Comparison of ENCODE assay signal across 31 cellular contexts in the genomic region with DNA sequence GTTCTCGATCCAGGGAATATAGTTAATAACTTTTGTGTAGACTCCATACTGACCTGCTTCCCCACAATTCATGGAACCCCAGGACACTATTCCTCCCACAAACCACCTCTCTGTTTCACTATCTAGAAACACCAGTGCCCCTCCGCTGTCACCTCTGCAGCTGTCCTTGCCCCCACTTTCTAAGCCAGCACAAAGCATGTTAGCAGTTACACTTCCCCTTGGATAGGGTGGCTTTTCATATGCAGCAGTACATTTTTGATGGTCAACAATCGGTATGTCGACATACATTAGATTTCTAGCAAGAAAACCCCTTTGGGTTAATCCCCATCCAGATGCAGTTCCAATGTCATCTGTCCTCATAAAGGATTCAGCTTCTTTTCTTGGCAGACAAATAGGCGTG. TPM values are rescaled to one million over a fixed set of nuclear protein-coding genes. Genes with fewer than 3 reads are reported as not detected.
DNase-seq lines count a peak whose midpoint lies in the region; ATAC-seq and TF ChIP-seq lines count a peak whose summit lies in the region.
"Had no signal": no experiment of that assay in that cellular context is flagged by ENCODE, and none has a peak within 500 bp of the region (broad histone marks: within the 10 kb centered on the region; RNA-seq: fewer than 3 reads in every experiment).

No MANE protein-coding gene starts in this region.

- H3K4me3 Mint-ChIP-seq in natural killer cell = no peak overlapping the region
- no peak overlapping the region for H3K4me3 Mint-ChIP-seq in natural killer cell treated with Interleukin-12 subunit alpha and Interleukin-12 subunit beta and Interleukin-15 and Interleukin-18, amount 100 ng/mL, for 72 hours
- no peak overlapping the region for H3K4me3 Mint-ChIP-seq in WTC11
- H3K4me3 Mint-ChIP-seq: IgD-negative memory B cell had no signal

- peak in 1 of 3 donors; percentile 15 for ATAC-seq in natural killer cell
- ATAC-seq in natural killer cell treated with Interleukin-12 subunit alpha and Interleukin-12 subunit beta and Interleukin-15 and Interleukin-18, amount 100 ng/mL, for 72 hours = no peak
- ATAC-seq in WTC11 = no peak
- ATAC-seq in GM18858 (IDR thresholded peaks at IDR 0.05; ENCODE audit: unreplicated experiment) = no peak
- ATAC-seq: esophagus mucosa, heart right ventricle, lower lobe of right lung, pancreas, upper lobe of right lung had no signal

- CTCF ChIA-PET in WTC11 (lab: Charles Lee) = interaction anchor here (3.7 kb wide), 1 partner anchor 11 kb away, joined by 14 read pairs; no protein-coding TSS in a partner anchor

- peak overlapping the region; percentile 43 to 80 for H3K27ac Mint-ChIP-seq in natural killer cell
- no peak overlapping the region for H3K27ac Mint-ChIP-seq in natural killer cell treated with Interleukin-12 subunit alpha and Interleukin-12 subunit beta and Interleukin-15 and Interleukin-18, amount 100 ng/mL, for 72 hours
- H3K27ac Mint-ChIP-seq in WTC11 = peak overlapping the region; percentile 72

- TF ChIP-seq CTCF in natural killer cell (IDR thresholded peaks at IDR 0.05) = no peak
- TF ChIP-seq CTCF in WTC11 (IDR thresholded peaks at IDR 0.05) = no peak

- no peaks in the 10 kb centered on the region for H3K27me3 Mint-ChIP-seq in natural killer cell (ENCODE audit: low read depth in 2 of 2)
- H3K27me3 Mint-ChIP-seq in natural killer cell treated with Interleukin-12 subunit alpha and Interleukin-12 subunit beta and Interleukin-15 and Interleukin-18, amount 100 ng/mL, for 72 hours = no peaks in the 10 kb centered on the region
- no peaks in the 10 kb centered on the region for H3K27me3 Mint-ChIP-seq in WTC11 (ENCODE audit: low read depth)
- H3K27me3 Mint-ChIP-seq: IgD-negative memory B cell had no signal

- H3K4me1 Mint-ChIP-seq in natural killer cell (peaks cover 17 to 43% of the 10 kb centered on the region in 2 donors), WTC11 (peaks cover 15% of the 10 kb centered on the region; the same call in 1 of the 2 replicates)
- peaks cover 18 to 20% of the 10 kb centered on the region in 2 donors for H3K4me1 Mint-ChIP-seq in natural killer cell treated with Interleukin-12 subunit alpha and Interleukin-12 subunit beta and Interleukin-15 and Interleukin-18, amount 100 ng/mL, for 72 hours (ENCODE audit: low read depth in 2 of 2)

- H3K9me3 Mint-ChIP-seq in natural killer cell (no peaks in the 10 kb centered on the region), WTC11 (no peaks in the 10 kb centered on the region)
- no peaks in the 10 kb centered on the region for H3K9me3 Mint-ChIP-seq in natural killer cell treated with Interleukin-12 subunit alpha and Interleukin-12 subunit beta and Interleukin-15 and Interleukin-18, amount 100 ng/mL, for 72 hours
- H3K9me3 Mint-ChIP-seq: IgD-negative memory B cell had no signal

- peaks cover 8% of the 10 kb centered on the region for H3K36me3 Mint-ChIP-seq in natural killer cell
- H3K36me3 Mint-ChIP-seq in natural killer cell treated with Interleukin-12 subunit alpha and Interleukin-12 subunit beta and Interleukin-15 and Interleukin-18, amount 100 ng/mL, for 72 hours = peaks cover 30% of the 10 kb centered on the region
- peaks cover 50% of the 10 kb centered on the region for H3K36me3 Mint-ChIP-seq in WTC11

- peak overlapping the region; percentile 30 for H3K27ac ChIP-seq in epithelial cell of prostate
- H3K27ac ChIP-seq: C4-2B, coronary artery, heart right ventricle, lower lobe of right lung, pancreas, Peyer's patch, right atrium auricular region, spleen, upper lobe of right lung, WERI-Rb-1 had no signal

- POLR2A ChIA-PET in WTC11 (lab: Charles Lee) = no interaction called here

- intact Hi-C loops in natural killer cell (cut with micrococcal nuclease) = no loop called here

- DNase-seq in natural killer cell (no peak), WTC11 (ENCODE audit: low spot score) (no peak), epithelial cell of prostate (ENCODE audit: low read depth, low spot score) (no peak), germinal center (ENCODE audit: low spot score) (no peak)
- no peak for DNase-seq in natural killer cell treated with Interleukin-12 subunit alpha and Interleukin-12 subunit beta and Interleukin-15 and Interleukin-18, amount 100 ng/mL, for 72 hours (ENCODE audit: low spot score)
- no peak for DNase-seq in stimulated activated naive CD4-positive, alpha-beta T cell treated with Interleukin-2 at 50 U/mL for 16 hours (lab: John Stamatoyannopoulos, UW)
- DNase-seq: activated CD8-positive, alpha-beta memory T cell treated with anti-CD3 and anti-CD28 coated beads, Interleukin-2, amount 50 U/mL, for 4 hours; activated effector memory CD4-positive, alpha-beta T cell treated with Interleukin-2 at 50 U/mL for 16 hours; amygdala; effector memory CD4-positive, alpha-beta T cell; foreskin fibroblast; heart right ventricle; lower lobe of right lung; NCI-H1105 treated with DMSO at 0.1 percent for 48 hours; NCI-H2029; NCI-H526 treated with DMSO at 0.1 percent for 48 hours; pancreas; Peyer's patch; SIG-M5; spleen; stimulated activated CD4-positive, alpha-beta T cell treated with anti-CD3 and anti-CD28 coated beads, Interleukin-4, amount 100 ng/mL, for 1 hour; T1000; upper lobe of right lung; WERI-Rb-1 had no signal

TF ChIP-seq in WTC11, 78 proteins besides CTCF, POLR2A, EP300 and RAD21:
- no peak for TF ChIP-seq KAT7 (CRISPR knock-in tag; IDR thresholded peaks at IDR 0.05; ENCODE audit: borderline replicate concordance)
- TF ChIP-seq, protein P1, sequence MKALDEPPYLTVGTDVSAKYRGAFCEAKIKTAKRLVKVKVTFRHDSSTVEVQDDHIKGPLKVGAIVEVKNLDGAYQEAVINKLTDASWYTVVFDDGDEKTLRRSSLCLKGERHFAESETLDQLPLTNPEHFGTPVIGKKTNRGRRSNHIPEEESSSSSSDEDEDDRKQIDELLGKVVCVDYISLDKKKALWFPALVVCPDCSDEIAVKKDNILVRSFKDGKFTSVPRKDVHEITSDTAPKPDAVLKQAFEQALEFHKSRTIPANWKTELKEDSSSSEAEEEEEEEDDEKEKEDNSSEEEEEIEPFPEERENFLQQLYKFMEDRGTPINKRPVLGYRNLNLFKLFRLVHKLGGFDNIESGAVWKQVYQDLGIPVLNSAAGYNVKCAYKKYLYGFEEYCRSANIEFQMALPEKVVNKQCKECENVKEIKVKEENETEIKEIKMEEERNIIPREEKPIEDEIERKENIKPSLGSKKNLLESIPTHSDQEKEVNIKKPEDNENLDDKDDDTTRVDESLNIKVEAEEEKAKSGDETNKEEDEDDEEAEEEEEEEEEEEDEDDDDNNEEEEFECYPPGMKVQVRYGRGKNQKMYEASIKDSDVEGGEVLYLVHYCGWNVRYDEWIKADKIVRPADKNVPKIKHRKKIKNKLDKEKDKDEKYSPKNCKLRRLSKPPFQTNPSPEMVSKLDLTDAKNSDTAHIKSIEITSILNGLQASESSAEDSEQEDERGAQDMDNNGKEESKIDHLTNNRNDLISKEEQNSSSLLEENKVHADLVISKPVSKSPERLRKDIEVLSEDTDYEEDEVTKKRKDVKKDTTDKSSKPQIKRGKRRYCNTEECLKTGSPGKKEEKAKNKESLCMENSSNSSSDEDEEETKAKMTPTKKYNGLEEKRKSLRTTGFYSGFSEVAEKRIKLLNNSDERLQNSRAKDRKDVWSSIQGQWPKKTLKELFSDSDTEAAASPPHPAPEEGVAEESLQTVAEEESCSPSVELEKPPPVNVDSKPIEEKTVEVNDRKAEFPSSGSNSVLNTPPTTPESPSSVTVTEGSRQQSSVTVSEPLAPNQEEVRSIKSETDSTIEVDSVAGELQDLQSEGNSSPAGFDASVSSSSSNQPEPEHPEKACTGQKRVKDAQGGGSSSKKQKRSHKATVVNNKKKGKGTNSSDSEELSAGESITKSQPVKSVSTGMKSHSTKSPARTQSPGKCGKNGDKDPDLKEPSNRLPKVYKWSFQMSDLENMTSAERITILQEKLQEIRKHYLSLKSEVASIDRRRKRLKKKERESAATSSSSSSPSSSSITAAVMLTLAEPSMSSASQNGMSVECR (CRISPR knock-in tag; IDR thresholded peaks at IDR 0.05; ENCODE audit: borderline replicate concordance) = no peak

RNA-seq across cellular contexts. Expression of a gene that starts 14.4 kb away (rescaled TPM):
- total RNA-seq in natural killer cell = 100 to 1,000 TPM; 148 to 171 (median 161) TPM
- 100 to 1,000 TPM; 147 to 226 TPM for total RNA-seq in natural killer cell treated with Interleukin-12 subunit alpha and Interleukin-12 subunit beta and Interleukin-15 and Interleukin-18, amount 100 ng/mL, for 72 hours
- 185 to 228 TPM (median 197 TPM) in 3 replicates for total RNA-seq in WTC11 (2021)

RNA-seq across cellular contexts. Expression of a gene that starts 20.1 kb away (rescaled TPM):
- total RNA-seq in natural killer cell (under 1 TPM in 2 of 3 donors, not detected in 1; 0.16 to 0.20 TPM), WTC11 (2021) (0.57 to 1.1 TPM (median 0.82 TPM) in 3 replicates)
- under 1 TPM; 0.31 to 0.33 TPM for total RNA-seq in natural killer cell treated with Interleukin-12 subunit alpha and Interleukin-12 subunit beta and Interleukin-15 and Interleukin-18, amount 100 ng/mL, for 72 hours
- total RNA-seq: bronchial epithelial cell, esophagus mucosa, heart right ventricle, lower lobe of right lung, pancreas, Peyer's patch, right atrium auricular region, spleen, upper lobe of right lung had no signal

RNA-seq across cellular contexts. Expression of a gene that starts 32.9 kb away (rescaled TPM):
- total RNA-seq in natural killer cell (10 to 100 TPM; 23.9 to 30.9 (median 29.2) TPM), WTC11 (2021) (164 to 200 TPM (median 170 TPM) in 3 replicates)
- 100 to 1,000 TPM in 1 of 2 donors, 10 to 100 TPM in 1; 98.2 to 209 TPM for total RNA-seq in natural killer cell treated with Interleukin-12 subunit alpha and Interleukin-12 subunit beta and Interleukin-15 and Interleukin-18, amount 100 ng/mL, for 72 hours

Comparison
In these comparisons a context has a peak if more than half of its experiments do, and no peak if none do; other contexts are left out.
1. H3K27ac Mint-ChIP-seq: peak in natural killer cell (2 of 2) and WTC11 (single experiment); none in natural killer cell treated with Interleukin-12 subunit alpha and Interleukin-12 subunit beta and Interleukin-15 and Interleukin-18, amount 100 ng/mL, for 72 hours (0 of 2).